ENCODE assay signal across 8 cellular contexts in the genomic region with DNA sequence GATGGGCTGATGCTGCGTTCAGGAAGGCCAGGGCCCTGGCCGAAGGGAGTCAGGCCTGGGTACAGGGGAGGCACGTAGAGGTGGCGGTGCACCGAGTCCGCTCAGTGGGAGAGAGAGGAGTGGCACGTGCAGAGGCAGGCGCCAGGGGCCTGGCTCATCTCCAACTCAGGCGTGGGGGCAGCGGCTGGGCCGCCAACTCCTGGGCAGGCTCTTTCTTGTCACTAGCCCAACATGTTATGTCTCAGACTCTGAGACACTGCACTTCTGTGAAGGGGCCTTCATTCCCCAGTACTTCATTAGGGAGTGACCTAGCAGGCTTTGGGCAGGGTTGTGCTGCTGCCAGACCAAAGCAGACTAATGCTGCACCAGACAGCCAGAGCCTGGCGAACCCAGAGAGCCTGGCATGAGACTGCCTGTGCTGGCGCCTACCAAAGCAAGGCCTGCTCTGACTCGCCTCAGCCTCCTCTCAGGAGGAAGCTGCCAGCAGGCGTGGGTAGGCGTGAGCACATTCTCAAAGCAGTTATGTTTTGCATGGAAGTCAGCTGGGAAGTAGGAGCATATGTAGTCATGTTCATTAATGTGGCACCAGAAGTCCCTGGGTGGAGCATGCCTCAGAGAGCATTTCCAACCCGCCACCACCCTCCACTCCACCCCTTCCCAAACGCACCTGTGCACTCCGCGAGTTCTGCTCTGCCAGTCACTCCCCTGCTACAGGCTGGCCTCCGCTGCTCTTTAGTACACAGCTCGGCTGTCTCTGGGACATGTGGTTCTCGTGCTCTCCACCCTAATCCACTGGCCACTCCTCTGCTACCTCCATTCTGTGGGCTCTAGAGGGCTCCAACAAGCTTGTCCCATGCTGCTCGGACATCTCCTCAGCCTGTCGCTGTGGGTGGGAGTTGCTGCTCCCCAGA. TPM values are rescaled to one million over a fixed set of nuclear protein-coding genes. Genes with fewer than 3 reads are reported as not detected.
DNase-seq lines count a peak whose midpoint lies in the region; ATAC-seq, FAIRE-seq and TF ChIP-seq lines count a peak whose summit lies in the region.

No MANE protein-coding gene starts in this region.

- FAIRE-seq in endothelial cell of umbilical vein (lab: Jason Lieb, UNC), result no peak

- ATAC-seq in naive thymus-derived CD4-positive, alpha-beta T cell, result peak; percentile 8
- ATAC-seq in GM21576 (IDR thresholded peaks at IDR 0.05; ENCODE audit: unreplicated experiment), result no peak

- no peaks in the 10 kb centered on the region for H3K9me3 Mint-ChIP-seq in naive thymus-derived CD4-positive, alpha-beta T cell

- no peak overlapping the region for H3K9ac ChIP-seq in endothelial cell of umbilical vein (replicated peaks; ENCODE audit: extremely low read depth, insufficient read depth, low read length)

- TF ChIP-seq POLR2A in endothelial cell of umbilical vein (IDR thresholded peaks at IDR 0.05; ENCODE audit: low read depth, low read length), result no peak

- no peak overlapping the region for H2AFZ ChIP-seq in endothelial cell of umbilical vein (ENCODE audit: low read depth, low read length)

- POLR2A ChIA-PET in endothelial cell of umbilical vein (lab: Charles Lee), result no interaction called here
- POLR2A ChIA-PET in naive thymus-derived CD4-positive, alpha-beta T cell (lab: Charles Lee), result interaction anchor here (0.5 kb wide), 1 partner anchor 179 kb away, joined by 3 read pairs; a partner anchor contains a TSS

- H3K4me3 ChIP-seq in endothelial cell of umbilical vein (replicated peaks in 1 of 3; ENCODE audit: insufficient read depth in 1 of 3, low read depth in 1 of 3, low read length in 3 of 3) (no peak overlapping the region), SJCRH30 (no peak overlapping the region)
- H3K4me3 ChIP-seq in naive thymus-derived CD4-positive, alpha-beta T cell (ENCODE audit: low read length), result no peak overlapping the region

- H3K9me3 ChIP-seq in endothelial cell of umbilical vein (replicated peaks; ENCODE audit: control insufficient read depth, insufficient read depth, low read length) (no peaks in the 10 kb centered on the region), SJCRH30 (replicated peaks) (no peaks in the 10 kb centered on the region)
- H3K9me3 ChIP-seq in naive thymus-derived CD4-positive, alpha-beta T cell (ENCODE audit: control insufficient read depth in 2 of 3, low read length in 3 of 3), result no peaks in the 10 kb centered on the region

- H3K27me3 ChIP-seq in endothelial cell of umbilical vein (ENCODE audit: control insufficient read depth in 2 of 2, insufficient read depth in 2 of 2, low read length in 2 of 2), result no peaks in the 10 kb centered on the region
- H3K27me3 ChIP-seq in naive thymus-derived CD4-positive, alpha-beta T cell (ENCODE audit: control insufficient read depth in 2 of 2, insufficient read depth in 2 of 2, low read length in 2 of 2), result no peaks in the 10 kb centered on the region
- H3K27me3 ChIP-seq in SJCRH30, result no peaks in the 10 kb centered on the region

- dilution Hi-C loops in endothelial cell of umbilical vein (cut with MboI; ENCODE audit: extremely low pct_ligation_motif_present, low sequenced_read_pairs), result no loop called here

- BruUV-seq in endothelial cell of umbilical vein (replicated peaks; lab: Mats Ljungman, UMichigan), result no TSS peak

- H3K36me3 Mint-ChIP-seq in naive thymus-derived CD4-positive, alpha-beta T cell, result peaks cover 0 to 9% (median 0%) of the 10 kb centered on the region in 5 donors

- CTCF ChIA-PET in endothelial cell of umbilical vein (lab: Charles Lee), result interaction anchor here (1.7 kb wide), 1 partner anchor 13 kb away, joined by 5 read pairs; no protein-coding TSS in a partner anchor
- CTCF ChIA-PET in naive thymus-derived CD4-positive, alpha-beta T cell (lab: Charles Lee), result no interaction called here

- DNase-seq in DMS79 treated with DMSO at 0.1 percent for 48 hours (lab: John Stamatoyannopoulos, UW), result peak; percentile 98
- DNase-seq in NCI-H345 (lab: John Stamatoyannopoulos, UW), result peak; percentile 74
- DNase-seq in endothelial cell of umbilical vein (ENCODE audit: low read depth, low spot score), result peak; percentile 28
- DNase-seq in naive thymus-derived CD4-positive, alpha-beta T cell, result no peak
- no peak for DNase-seq in SJCRH30
- no peak for DNase-seq in NCI-H1930 (lab: John Stamatoyannopoulos, UW)
- DNase-seq in UCSD-AML1 (lab: John Stamatoyannopoulos, UW; ENCODE audit: unreplicated experiment), result no peak

- H3K4me3 Mint-ChIP-seq in naive thymus-derived CD4-positive, alpha-beta T cell, result no peak overlapping the region

- no peak overlapping the region for H3K4me2 ChIP-seq in endothelial cell of umbilical vein (ENCODE audit: insufficient read depth, low read length)

- no peaks in the 10 kb centered on the region for H3K27me3 Mint-ChIP-seq in naive thymus-derived CD4-positive, alpha-beta T cell

- no peaks in the 10 kb centered on the region for H4K20me1 ChIP-seq in endothelial cell of umbilical vein (replicated peaks; ENCODE audit: control insufficient read depth, extremely low read depth, insufficient read depth, low read length)

- peaks cover 6 to 14% of the 10 kb centered on the region in 2 experiments for H3K36me3 ChIP-seq in endothelial cell of umbilical vein (ENCODE audit: control insufficient read depth in 2 of 2, extremely low read depth in 1 of 2, insufficient read depth in 2 of 2, low read length in 2 of 2)
- peaks cover 0 to 17% (median 0%) of the 10 kb centered on the region in 3 experiments for H3K36me3 ChIP-seq in naive thymus-derived CD4-positive, alpha-beta T cell (ENCODE audit: control insufficient read depth in 2 of 3, insufficient read depth in 3 of 3, low read length in 3 of 3)
- H3K36me3 ChIP-seq in SJCRH30, result 0 out of 2 replicates have a peak, but pooled peaks cover under 1% of the 10 kb centered on the region

- peak overlapping the region in 2 of 9 donors; percentile 41 to 76 for H3K27ac Mint-ChIP-seq in naive thymus-derived CD4-positive, alpha-beta T cell

- intact Hi-C loops in endothelial cell of umbilical vein (cut with micrococcal nuclease), result no loop called here
- intact Hi-C loops in naive thymus-derived CD4-positive, alpha-beta T cell (cut with micrococcal nuclease), result no loop called here

- H3K4me1 ChIP-seq in endothelial cell of umbilical vein (ENCODE audit: control insufficient read depth, extremely low read depth, insufficient read depth, low read length), result no peaks in the 10 kb centered on the region
- no peaks in the 10 kb centered on the region for H3K4me1 ChIP-seq in naive thymus-derived CD4-positive, alpha-beta T cell (ENCODE audit: control insufficient read depth in 2 of 2, insufficient read depth in 2 of 2, low read length in 2 of 2)
- no peaks in the 10 kb centered on the region; the same call in 1 of the 2 replicates for H3K4me1 ChIP-seq in SJCRH30

- H3K4me1 Mint-ChIP-seq in naive thymus-derived CD4-positive, alpha-beta T cell, result peaks cover 0 to 5% (median 0%) of the 10 kb centered on the region in 7 donors

- no peaks in the 10 kb centered on the region for H3K79me2 ChIP-seq in endothelial cell of umbilical vein (ENCODE audit: control insufficient read depth, insufficient read depth, low read length)

- H3K27ac ChIP-seq in endothelial cell of umbilical vein (ENCODE audit: insufficient read depth, low read depth, low read length), result no peak overlapping the region
- H3K27ac ChIP-seq in naive thymus-derived CD4-positive, alpha-beta T cell (ENCODE audit: low read depth, low read length), result no peak overlapping the region
- no peak overlapping the region for H3K27ac ChIP-seq in SJCRH30

- TF ChIP-seq CTCF in endothelial cell of umbilical vein (IDR thresholded peaks at IDR 0.05; ENCODE audit: extremely low read depth in 1 of 2, insufficient read depth in 1 of 2, low read depth in 1 of 2, low read length in 2 of 2), result no peak

- no peaks in the 10 kb centered on the region for H3K9me1 ChIP-seq in endothelial cell of umbilical vein (replicated peaks; ENCODE audit: control insufficient read depth, extremely low read depth, insufficient read depth, low read length)

RNA-seq across cellular contexts. Expression of a gene that starts 9.7 kb away (rescaled TPM):
- total RNA-seq in endothelial cell of umbilical vein, result 2.4 and 4.0 TPM in 2 replicates
- polyA plus RNA-seq in endothelial cell of umbilical vein, result 6.9 and 10.0 TPM in 2 replicates
- polyA plus RNA-seq in endothelial cell of umbilical vein (2011; cell fraction: cytosol; rRNA removed), result 2.9 and 5.9 TPM in 2 replicates
- polyA plus RNA-seq in endothelial cell of umbilical vein (2011; cell fraction: nucleus; rRNA removed), result 4.0 and 4.7 TPM in 2 replicates
- polyA plus RNA-seq in endothelial cell of umbilical vein (2012), result 0.64 and 2.2 TPM in 2 replicates
- 3.2 and 8.8 TPM in 2 replicates for polyA minus RNA-seq in endothelial cell of umbilical vein
- polyA minus RNA-seq in endothelial cell of umbilical vein (2011; cell fraction: cytosol; rRNA and poly(A)+ RNA removed), result 326 TPM
- 1.7 TPM in 1 of 2 replicates, not detected in the other for polyA minus RNA-seq in endothelial cell of umbilical vein (2011; cell fraction: nucleus; rRNA and poly(A)+ RNA removed)
- total RNA-seq in naive thymus-derived CD4-positive, alpha-beta T cell, result 10 to 100 TPM in 1 of 5 experiments, 1 to 10 TPM in 4; 1.4 to 19.8 (median 2.5) TPM
- polyA plus RNA-seq in naive thymus-derived CD4-positive, alpha-beta T cell, result under 1 TPM in 1 of 2 donors, not detected in 1; 0.40 TPM
- 66.4 and 84.4 TPM in 2 replicates for total RNA-seq in SJCRH30 (2014; rRNA removed; shearing (Covaris generic))

RNA-seq across cellular contexts. Expression of a gene that starts 16.0 kb away (rescaled TPM):
- 6.8 and 7.5 TPM in 2 replicates for total RNA-seq in endothelial cell of umbilical vein
- 10.6 and 12.8 TPM in 2 replicates for polyA plus RNA-seq in endothelial cell of umbilical vein
- polyA plus RNA-seq in endothelial cell of umbilical vein (2011; cell fraction: cytosol; rRNA removed), result 7.0 and 8.8 TPM in 2 replicates
- polyA plus RNA-seq in endothelial cell of umbilical vein (2011; cell fraction: nucleus; rRNA removed), result 7.8 and 8.0 TPM in 2 replicates
- 4.5 and 5.2 TPM in 2 replicates for polyA plus RNA-seq in endothelial cell of umbilical vein (2012)
- polyA minus RNA-seq in endothelial cell of umbilical vein, result 3.7 and 4.7 TPM in 2 replicates
- polyA minus RNA-seq in endothelial cell of umbilical vein (2011; cell fraction: cytosol; rRNA and poly(A)+ RNA removed), result 9.5 TPM
- polyA minus RNA-seq in endothelial cell of umbilical vein (2011; cell fraction: nucleus; rRNA and poly(A)+ RNA removed), result 4.4 and 8.8 TPM in 2 replicates
- 10 to 100 TPM in 4 of 5 experiments, 1 to 10 TPM in 1; 9.8 to 15.1 (median 14.1) TPM for total RNA-seq in naive thymus-derived CD4-positive, alpha-beta T cell
- 10 to 100 TPM in 1 of 2 donors, 1 to 10 TPM in 1; 6.3 to 12.2 TPM for polyA plus RNA-seq in naive thymus-derived CD4-positive, alpha-beta T cell
- 18.1 and 18.7 TPM in 2 replicates for total RNA-seq in SJCRH30 (2014; rRNA removed; shearing (Covaris generic))

RNA-seq across cellular contexts. Expression of a gene that starts 49.5 kb away (rescaled TPM):
- total RNA-seq in endothelial cell of umbilical vein, result 28.4 and 32.5 TPM in 2 replicates
- polyA plus RNA-seq in endothelial cell of umbilical vein, result 5.0 and 6.3 TPM in 2 replicates
- 7.7 and 8.4 TPM in 2 replicates for polyA plus RNA-seq in endothelial cell of umbilical vein (2011; cell fraction: cytosol; rRNA removed)
- 5.6 and 7.3 TPM in 2 replicates for polyA plus RNA-seq in endothelial cell of umbilical vein (2011; cell fraction: nucleus; rRNA removed)
- 16.4 and 20.2 TPM in 2 replicates for polyA plus RNA-seq in endothelial cell of umbilical vein (2012)
- polyA minus RNA-seq in endothelial cell of umbilical vein, result 11.0 and 11.5 TPM in 2 replicates
- 15.8 TPM for polyA minus RNA-seq in endothelial cell of umbilical vein (2011; cell fraction: cytosol; rRNA and poly(A)+ RNA removed)
- 7.9 and 9.9 TPM in 2 replicates for polyA minus RNA-seq in endothelial cell of umbilical vein (2011; cell fraction: nucleus; rRNA and poly(A)+ RNA removed)
- 10 to 100 TPM; 29.9 to 38.9 (median 36.4) TPM for total RNA-seq in naive thymus-derived CD4-positive, alpha-beta T cell
- 10 to 100 TPM; 46.2 to 51.7 TPM for polyA plus RNA-seq in naive thymus-derived CD4-positive, alpha-beta T cell
- 43.7 and 45.9 TPM in 2 replicates for total RNA-seq in SJCRH30 (2014; rRNA removed; shearing (Covaris generic))

RNA-seq across cellular contexts. Expression of a gene that starts 49.8 kb away (rescaled TPM):
- 46.4 and 52.6 TPM in 2 replicates for total RNA-seq in endothelial cell of umbilical vein
- polyA plus RNA-seq in endothelial cell of umbilical vein, result 9.6 and 19.1 TPM in 2 replicates
- polyA plus RNA-seq in endothelial cell of umbilical vein (2011; cell fraction: cytosol; rRNA removed), result 23.1 and 23.2 TPM in 2 replicates
- polyA plus RNA-seq in endothelial cell of umbilical vein (2011; cell fraction: nucleus; rRNA removed), result 9.7 and 10.5 TPM in 2 replicates
- polyA plus RNA-seq in endothelial cell of umbilical vein (2012), result 40.7 and 47.2 TPM in 2 replicates
- 6.7 and 10.8 TPM in 2 replicates for polyA minus RNA-seq in endothelial cell of umbilical vein
- 11.9 TPM for polyA minus RNA-seq in endothelial cell of umbilical vein (2011; cell fraction: cytosol; rRNA and poly(A)+ RNA removed)
- 26.0 and 27.2 TPM in 2 replicates for polyA minus RNA-seq in endothelial cell of umbilical vein (2011; cell fraction: nucleus; rRNA and poly(A)+ RNA removed)
- total RNA-seq in naive thymus-derived CD4-positive, alpha-beta T cell, result 10 to 100 TPM; 13.6 to 26.3 (median 24.1) TPM
- 10 to 100 TPM; 36.7 to 51.3 TPM for polyA plus RNA-seq in naive thymus-derived CD4-positive, alpha-beta T cell
- 43.0 and 47.2 TPM in 2 replicates for total RNA-seq in SJCRH30 (2014; rRNA removed; shearing (Covaris generic))

Comparison
In these comparisons a context has a peak if more than half of its experiments do, and no peak if none do; other contexts are left out.
1. DNase-seq: peak in DMS79 treated with DMSO at 0.1 percent for 48 hours (single experiment), NCI-H345 (single experiment) and endothelial cell of umbilical vein (single experiment); none in naive thymus-derived CD4-positive, alpha-beta T cell (0 of 9), SJCRH30 (0 of 2), NCI-H1930 (0 of 2) and UCSD-AML1 (single experiment).